ENCODE assay signal across 9 cellular contexts in genomic region chr12:124564232-124564958, GRCh38. TPM values are rescaled to one million over a fixed set of nuclear protein-coding genes. Genes with fewer than 3 reads are reported as not detected.
DNase-seq lines count a peak whose midpoint lies in the region; ATAC-seq and TF ChIP-seq lines count a peak whose summit lies in the region.
"Had no signal": no experiment of that assay in that cellular context is flagged by ENCODE, and none has a peak within 500 bp of the region (broad histone marks: within the 10 kb centered on the region; RNA-seq: fewer than 3 reads in every experiment).

No MANE protein-coding gene starts in this region.

- intact Hi-C loops in PC-3 (cut with micrococcal nuclease): no loop called here

- H3K27me3 ChIP-seq in H9 (ENCODE audit: insufficient read depth, low read length) (no peaks in the 10 kb centered on the region), PC-3 (ENCODE audit: low read length) (no peaks in the 10 kb centered on the region)

- no peak overlapping the region for H3K14ac ChIP-seq in H9 (ENCODE audit: insufficient read depth, low read length)

- no peak overlapping the region for H2AFZ ChIP-seq in H9 (ENCODE audit: low read length)
- no peak overlapping the region for H2AFZ ChIP-seq in PC-3 (ENCODE audit: low read length)

- H2BK12ac ChIP-seq in H9 (ENCODE audit: insufficient read length, low read depth, low read length): no peak overlapping the region

- H3K79me1 ChIP-seq in H9 (ENCODE audit: insufficient read depth, low read depth, low read length, poor library complexity, severe bottlenecking): peaks cover 5% of the 10 kb centered on the region

- no peak overlapping the region for H4K5ac ChIP-seq in H9 (ENCODE audit: insufficient read length, low read depth, low read length)

- H3K4me1 ChIP-seq in H9 (ENCODE audit: insufficient read depth, low read length) (peaks cover 11% of the 10 kb centered on the region; the same call in 1 of the 2 replicates), PC-3 (ENCODE audit: insufficient read depth, low read length) (0 out of 2 replicates have a peak, but pooled peaks cover 8% of the 10 kb centered on the region)

- no peak overlapping the region for H2BK20ac ChIP-seq in H9 (ENCODE audit: low read depth, low read length, poor library complexity, severe bottlenecking)

- H3K4me3 Mint-ChIP-seq in H9 (peak overlapping the region; percentile 75 to 87), brain (peak overlapping the region; percentile 92 to 98 (median 94))
- H3K4me3 Mint-ChIP-seq in naive thymus-derived CD8-positive, alpha-beta T cell: peak overlapping the region in 8 of 10 donors; percentile 30 to 96 (median 49)

- no peak overlapping the region for H3K56ac ChIP-seq in H9 (ENCODE audit: insufficient read length, low read depth, low read length)

- H2BK5ac ChIP-seq in H9 (ENCODE audit: insufficient read length, low read length): no peak overlapping the region

- H3K9me3 Mint-ChIP-seq in H9 (no peaks in the 10 kb centered on the region), brain (peaks cover 0 to 2% (median 0%) of the 10 kb centered on the region in 5 experiments)
- H3K9me3 Mint-ChIP-seq in naive thymus-derived CD8-positive, alpha-beta T cell: no peaks in the 10 kb centered on the region

- DNase-seq in AG10803 (ENCODE audit: low read depth): no peak
- DNase-seq in H9: no peak
- no peak for DNase-seq in naive thymus-derived CD8-positive, alpha-beta T cell
- DNase-seq in activated gamma-delta T cell treated with Interleukin-2 at 50 U/mL for 16 hours: no peak
- no peak for DNase-seq in PC-3
- no peak for DNase-seq in UCSD-AML1 (lab: John Stamatoyannopoulos, UW; ENCODE audit: unreplicated experiment)
- DNase-seq in stimulated activated CD4-positive, alpha-beta T cell treated with anti-CD3 and anti-CD28 coated beads, Interleukin-1b, Interleukin-23, amount 100 ng/mL, for 48 hours: no peak
- DNase-seq: HFFc6 had no signal

- H3K4me3 ChIP-seq in AG10803 (ENCODE audit: low read length) (peak overlapping the region; percentile 88; the same call in 1 of the 2 replicates), PC-3 (ENCODE audit: low read length) (no peak overlapping the region)

- H3K23ac ChIP-seq in H9 (ENCODE audit: insufficient read length, low read depth, low read length): no peak overlapping the region

- no peak overlapping the region for H3K4ac ChIP-seq in H9 (ENCODE audit: low read depth, low read length)

- H3K79me2 ChIP-seq in H9 (ENCODE audit: insufficient read depth, low read length): peaks cover 54% of the 10 kb centered on the region; the same call in 1 of the 2 replicates
- peaks cover 76% of the 10 kb centered on the region for H3K79me2 ChIP-seq in PC-3 (ENCODE audit: low read length)

- peaks cover 17% of the 10 kb centered on the region for H3K23me2 ChIP-seq in H9 (ENCODE audit: insufficient read length, low read depth, low read length, poor library complexity, severe bottlenecking)

- H2BK120ac ChIP-seq in H9 (ENCODE audit: low read depth, low read length, poor library complexity, severe bottlenecking): no peak overlapping the region

- ATAC-seq in naive thymus-derived CD8-positive, alpha-beta T cell: no peak
- no peak for ATAC-seq in PC-3

- no peak overlapping the region for H4K91ac ChIP-seq in H9 (ENCODE audit: insufficient read length, low read depth, low read length)

- no peaks in the 10 kb centered on the region for H3F3A ChIP-seq in PC-3 (ENCODE audit: low read length, unreplicated experiment)

- H3K27ac ChIP-seq in H9 (ENCODE audit: insufficient read length, low read depth, low read length): no peak overlapping the region
- no peak overlapping the region for H3K27ac ChIP-seq in PC-3 (ENCODE audit: low read length)

- H3K4me1 Mint-ChIP-seq in H9 (peaks cover 49 to 63% of the 10 kb centered on the region in 2 experiments), brain (peaks cover 67% of the 10 kb centered on the region)
- peaks cover 14 to 66% (median 50%) of the 10 kb centered on the region in 4 donors for H3K4me1 Mint-ChIP-seq in naive thymus-derived CD8-positive, alpha-beta T cell

- H2AK5ac ChIP-seq in H9 (ENCODE audit: insufficient read length, low read length): no peak overlapping the region

- POLR2A ChIA-PET in naive thymus-derived CD8-positive, alpha-beta T cell (lab: Charles Lee): interaction anchor here (1.4 to 2.1 kb wide), 2 partner anchors 10 to 110 kb away, joined by 3 to 5 read pairs; no protein-coding TSS in a partner anchor
- POLR2A ChIA-PET in PC-3 (lab: Charles Lee; ENCODE audit: unreplicated experiment): no interaction called here

- CTCF ChIA-PET in PC-3 (lab: Charles Lee): no interaction called here

- H3K18ac ChIP-seq in H9 (ENCODE audit: insufficient read length, low read depth, low read length): no peak overlapping the region

- no peaks in the 10 kb centered on the region for H3K27me3 Mint-ChIP-seq in H9 (ENCODE audit: low read depth)
- peaks cover 6% of the 10 kb centered on the region for H3K27me3 Mint-ChIP-seq in brain
- H3K27me3 Mint-ChIP-seq in naive thymus-derived CD8-positive, alpha-beta T cell: no peaks in the 10 kb centered on the region

- H3K9ac ChIP-seq in H9 (ENCODE audit: extremely low read depth, insufficient read length, low read length) (no peak overlapping the region), PC-3 (ENCODE audit: low read length) (no peak overlapping the region)

- H4K20me1 ChIP-seq in H9 (ENCODE audit: control insufficient read depth, insufficient read depth, insufficient read length): no peaks in the 10 kb centered on the region
- peaks cover 55% of the 10 kb centered on the region for H4K20me1 ChIP-seq in PC-3 (ENCODE audit: low read length)

- BruUV-seq in PC-3 (replicated peaks; lab: Mats Ljungman, UMichigan): no TSS peak

- H3K9me3 ChIP-seq in H9 (ENCODE audit: control insufficient read depth, low read depth, low read length) (no peaks in the 10 kb centered on the region), PC-3 (ENCODE audit: low read length) (no peaks in the 10 kb centered on the region)

- no peak overlapping the region for H4K8ac ChIP-seq in H9 (replicated peaks; ENCODE audit: insufficient read length, low read depth, low read length)

- H2BK15ac ChIP-seq in H9 (ENCODE audit: low read depth, low read length): no peak overlapping the region

- no CpG with 5 or more reads among the region's 19 CpGs for WGBS in H9 (ENCODE audit: extremely low coverage, insufficient read length, low lambda C conversion rate)

- H3K4me2 ChIP-seq in H9 (ENCODE audit: insufficient read depth, insufficient read length, low read length): peak overlapping the region; percentile 93
- H3K4me2 ChIP-seq in PC-3 (ENCODE audit: low read length): no peak overlapping the region

- TF ChIP-seq CTCF in AG10803 (conservative IDR thresholded peaks at IDR 0.05; ENCODE audit: low read length) (no peak), H9 (conservative IDR thresholded peaks at IDR 0.05) (0 out of 3 replicates have a peak, but pooled peaks have one; percentile 12), brain (conservative IDR thresholded peaks at IDR 0.05) (no peak), PC-3 (conservative IDR thresholded peaks at IDR 0.05; ENCODE audit: low read depth, low read length) (no peak)

- no peaks in the 10 kb centered on the region for H3K9me2 ChIP-seq in PC-3 (replicated peaks; ENCODE audit: low read length)

- no peak overlapping the region for H3T11ph ChIP-seq in H9 (ENCODE audit: low read length)

- H3K27ac Mint-ChIP-seq in H9 (peak overlapping the region in 2 of 3 experiments; percentile 81 to 91; a peak in 4 of 7 replicates), brain (peak overlapping the region in 4 of 5 experiments; percentile 80 to 97 (median 87))
- H3K27ac Mint-ChIP-seq in naive thymus-derived CD8-positive, alpha-beta T cell: peak overlapping the region in 4 of 10 donors; percentile 10 to 41 (median 23)
- H3K27ac Mint-ChIP-seq: HFFc6 had no signal

- H3K36me3 ChIP-seq in PC-3 (ENCODE audit: low read depth, low read length): no peaks in the 10 kb centered on the region

- H3K36me3 Mint-ChIP-seq in H9 (ENCODE audit: insufficient read depth in 1 of 3, low read depth in 3 of 3) (peaks cover 2 to 6% (median 5%) of the 10 kb centered on the region in 3 experiments; a peak in 6 of 7 replicates), brain (peaks cover 6% of the 10 kb centered on the region)
- H3K36me3 Mint-ChIP-seq in naive thymus-derived CD8-positive, alpha-beta T cell: peaks cover 0 to 1% (median 0%) of the 10 kb centered on the region in 3 donors

RNA-seq across cellular contexts. Expression of gene NCOR2, which starts 3.0 kb away (rescaled TPM):
- total RNA-seq in H9 (2021) (220 and 226 TPM in 2 replicates), PC-3 (2014; rRNA removed) (117 and 218 TPM in 2 replicates)
- polyA plus RNA-seq in brain (ENCODE audit: insufficient read depth, low read depth, low replicate concordance): 78.6 TPM
- total RNA-seq in naive thymus-derived CD8-positive, alpha-beta T cell: 10 to 100 TPM; 86.3 to 86.7 TPM
- 10 to 100 TPM in 1 of 3 donors, 1 to 10 TPM in 2; 2.3 to 18.7 (median 3.5) TPM for polyA plus RNA-seq in naive thymus-derived CD8-positive, alpha-beta T cell
